In the genomic region with DNA sequence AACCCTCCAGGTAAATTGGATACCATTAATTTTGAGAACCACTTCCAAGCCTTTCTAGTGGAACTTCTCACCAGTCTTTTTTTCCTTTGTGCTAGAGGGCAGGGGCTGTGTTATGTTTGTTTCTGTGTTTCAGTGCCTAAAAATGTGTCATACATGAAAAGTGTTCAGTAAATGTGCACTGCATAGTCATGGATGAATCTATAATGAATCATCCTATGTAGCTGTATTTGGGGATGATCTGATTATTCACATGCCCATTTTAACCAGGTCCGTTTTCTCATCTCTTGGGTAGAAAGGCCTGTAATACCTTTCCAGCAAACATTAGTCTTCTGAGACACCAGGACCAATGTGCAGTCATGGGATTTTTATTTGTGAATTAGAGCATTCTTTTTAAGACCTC, we compare ENCODE assay signal across 31 cellular contexts.
"Had no signal": no experiment of that assay in that cellular context is flagged by ENCODE, and none has a peak within 500 bp of the region (broad histone marks: within the 10 kb centered on the region; RNA-seq: fewer than 3 reads in every experiment).

No MANE protein-coding gene starts in this region.

- H3K4me2 ChIP-seq: PC-9 had no signal

- H3K4me3 ChIP-seq: MG63, PC-9 had no signal

- ATAC-seq: activated CD8-positive, alpha-beta memory T cell treated with anti-CD3 and anti-CD28 coated beads, Interleukin-2, amount 10 ng/mL, durations not matched to agents 7 days and 5 days had no signal

- H3K36me3 ChIP-seq: MG63, WERI-Rb-1 had no signal

- H3K27me3 ChIP-seq: MG63 had no signal

- H3K27ac ChIP-seq: PC-9, WERI-Rb-1 had no signal

- H3K9me3 ChIP-seq: MG63 had no signal

- FAIRE-seq: RCC 7860 had no signal

- DNase-seq: activated CD4-positive, alpha-beta memory T cell treated with anti-CD3 and anti-CD28 coated beads, Interleukin-2, amount 10 ng/mL, durations not matched to agents 7 days and 5 days; activated CD4-positive, alpha-beta T cell treated with anti-CD3 and anti-CD28 coated beads for 1 hour; activated CD4-positive, alpha-beta T cell treated with anti-CD3 and anti-CD28 coated beads for 48 hours; activated CD4-positive, CD25-positive, alpha-beta regulatory T cell; activated CD8-positive, alpha-beta memory T cell treated with anti-CD3 and anti-CD28 coated beads for 24 hours; activated CD8-positive, alpha-beta memory T cell treated with anti-CD3 and anti-CD28 coated beads, Interleukin-2, amount 10 ng/mL, durations not matched to agents 7 days and 5 days; activated CD8-positive, alpha-beta memory T cell treated with anti-CD3 and anti-CD28 coated beads, Interleukin-2, amount 50 U/mL, for 48 hours; activated effector memory CD4-positive, alpha-beta T cell treated with Interleukin-2 at 50 U/mL for 16 hours; activated naive CD4-positive, alpha-beta T cell treated with anti-CD3 and anti-CD28 coated beads, Interleukin-2, amount 10 ng/mL, durations not matched to agents 7 days and 5 days; activated T-cell treated with anti-CD3 and anti-CD28 coated beads, Interleukin-2, amount 50 U/mL, for 48 hours; amniotic stem cell; aorta; Kasumi-1; MG63; MV-4-11; NCI-H1092; NCI-H1436 treated with DMSO at 0.1 percent for 48 hours; NCI-H1694 treated with DMSO at 0.1 percent for 48 hours; NCI-H2029; NCI-H345; NCI-H524 treated with DMSO at 0.1 percent for 48 hours; NCI-H748 treated with DMSO at 0.1 percent for 48 hours; NK-92 treated with Interleukin-12 subunit alpha and Interleukin-12 subunit beta, amount 100 ng/mL, for 24 hours; PC-9; Right ventricle myocardium superior; SW 1271; T-helper 1 cell; T-helper 2 cell; T-helper 9 cell; WERI-Rb-1 had no signal

- H2AFZ ChIP-seq: PC-9 had no signal
